In genomic region chr16:50547944-50548658, GRCh38 we compare ENCODE assay signal across 8 cellular contexts.
A peak's percentile ranks its signal among the peaks of the same experiment; 100 is the strongest.
DNase-seq lines count a peak whose midpoint lies in the region; ATAC-seq and TF ChIP-seq lines count a peak whose summit lies in the region.

Gene NKD1, plus strand, starts transcription at chr16:50548396. Its CDS starts 158 bp downstream, at chr16:50548554.

- no peaks in the 10 kb centered on the region for H3K9me2 ChIP-seq in MM.1S (replicated peaks; ENCODE audit: insufficient read depth, low read length)

- H3K4me2 ChIP-seq in MM.1S (ENCODE audit: low read depth, low read length) = peak within 1 kb of the TSS; percentile 83

- H3K36me3 ChIP-seq in MM.1S (replicated peaks; ENCODE audit: insufficient read depth, low read length) = no peaks in the 10 kb centered on the region

- no peaks in the 10 kb centered on the region for H3K9me3 ChIP-seq in MM.1S (replicated peaks; ENCODE audit: insufficient read depth, low read length)

- peak within 1 kb of the TSS; percentile 91 for H2AFZ ChIP-seq in MM.1S (ENCODE audit: low read length)

- no peaks in the 10 kb centered on the region for H4K20me1 ChIP-seq in MM.1S (ENCODE audit: insufficient read depth, low read length)

- peaks cover 33% of the 10 kb centered on the region for H3K27me3 ChIP-seq in MM.1S (replicated peaks; ENCODE audit: insufficient read depth, low read length)

- peak within 1 kb of the TSS; percentile 79 for H3K4me3 ChIP-seq in MM.1S (ENCODE audit: low read length)

- in situ Hi-C loops in T47D (cut with HindIII; ENCODE audit: low pct_unique_long_range_greater_than_20kb, low sequenced_read_pairs) = no loop called here

- TF ChIP-seq CTCF in MM.1S (IDR thresholded peaks at IDR 0.05; ENCODE audit: low read length) = no peak
- no peak for TF ChIP-seq CTCF in VCaP (conservative IDR thresholded peaks at IDR 0.05)

- H3F3A ChIP-seq in MM.1S (ENCODE audit: insufficient read depth, low read length) = no peaks in the 10 kb centered on the region

- no peaks in the 10 kb centered on the region for H3K4me1 ChIP-seq in MM.1S (ENCODE audit: low read length)

- DNase-seq in ELR (ENCODE audit: low read depth) = peak; percentile 61
- DNase-seq in GOT3 (lab: John Stamatoyannopoulos, UW) = peak; percentile 29
- DNase-seq in MM.1S = peak; percentile 72
- DNase-seq in T47D (ENCODE audit: low read depth in 1 of 2, low spot score in 1 of 2) = peak; percentile 48 to 73
- peak; percentile 91 for DNase-seq in islet precursor cell
- peak; percentile 77 for DNase-seq in stimulated activated CD4-positive, alpha-beta T cell treated with anti-CD3 and anti-CD28 coated beads, Interleukin-12 subunit alpha, Interleukin-12 subunit beta, amount 100 ng/mL, for 4 hours

- H3K79me2 ChIP-seq in MM.1S (ENCODE audit: low read length) = no peaks in the 10 kb centered on the region

- H3K9ac ChIP-seq in MM.1S (ENCODE audit: low read length) = peak within 1 kb of the TSS; percentile 21; the same call in 1 of the 2 replicates

- ATAC-seq in GM18870 (IDR thresholded peaks at IDR 0.05; ENCODE audit: unreplicated experiment) = no peak

- H3K27ac ChIP-seq in MM.1S (ENCODE audit: low read length) (no peak within 1 kb of the TSS), VCaP (peak within 1 kb of the TSS; percentile 29; the same call in 1 of the 2 replicates)

Comparison
In these comparisons a context has a peak if more than half of its experiments do, and no peak if none do; other contexts are left out.
1. DNase-seq: peak in every context shown above with its lines; median percentile 91 in islet precursor cell; 77 in stimulated activated CD4-positive, alpha-beta T cell treated with anti-CD3 and anti-CD28 coated beads, Interleukin-12 subunit alpha, Interleukin-12 subunit beta, amount 100 ng/mL, for 4 hours; 72 in MM.1S; 61 in ELR; 60 in T47D; 29 in GOT3.